Comparison of ENCODE assay signal across 8 cellular contexts in genomic region chr7:151233111-151233701, GRCh38. TPM values are rescaled to one million over a fixed set of nuclear protein-coding genes. Genes with fewer than 3 reads are reported as not detected.
DNase-seq lines count a peak whose midpoint lies in the region; ATAC-seq and TF ChIP-seq lines count a peak whose summit lies in the region.

No MANE protein-coding gene starts in this region.

- H4K20me1 ChIP-seq in OCI-LY7 (ENCODE audit: insufficient read depth, low read length) = no peaks in the 10 kb centered on the region; the same call in 1 of the 2 replicates

- H2AFZ ChIP-seq in OCI-LY7 (ENCODE audit: low read length) = no peak overlapping the region

- no peak for TF ChIP-seq CTCF in OCI-LY7 (conservative IDR thresholded peaks at IDR 0.05; ENCODE audit: low read length)
- no peak for TF ChIP-seq CTCF in fibroblast of mammary gland (conservative IDR thresholded peaks at IDR 0.05; ENCODE audit: control insufficient read depth, insufficient read depth, low read depth, low read length)
- TF ChIP-seq CTCF in omental fat pad (IDR thresholded peaks at IDR 0.05) = no peak

- H3K27ac ChIP-seq in OCI-LY7 (ENCODE audit: low read depth, low read length, poor library complexity, severe bottlenecking) (no peak overlapping the region), thymus (ENCODE audit: low read depth) (peak overlapping the region; percentile 87)

- H3K4me2 ChIP-seq in OCI-LY7 (ENCODE audit: low read length) = peak overlapping the region; percentile 77

- peak; percentile 15 for TF ChIP-seq POLR2A in GM10847 (IDR thresholded peaks at IDR 0.05; ENCODE audit: extremely low read depth, insufficient read length)

- POLR2A ChIA-PET in OCI-LY7 (lab: Charles Lee) = interaction anchor here (0.7 to 1.4 kb wide), 2 partner anchors 10 to 121 kb away, joined by 4 to 5 read pairs; no protein-coding TSS in a partner anchor

- no peaks in the 10 kb centered on the region for H3K9me3 ChIP-seq in OCI-LY7 (ENCODE audit: low read length)
- no peaks in the 10 kb centered on the region for H3K9me3 ChIP-seq in thymus (ENCODE audit: control insufficient read depth)

- DNase-seq in OCI-LY7 (ENCODE audit: low spot score) (peak; percentile 32), fibroblast of mammary gland (ENCODE audit: low read depth) (peak; percentile 87), omental fat pad (ENCODE audit: low spot score) (no peak)
- DNase-seq in activated T-cell treated with anti-CD3 and anti-CD28 coated beads, Interleukin-2, amount 50 U/mL, for 48 hours = peak; percentile 86

- H3K4me3 ChIP-seq in OCI-LY7 (ENCODE audit: low read depth, low read length, poor library complexity, severe bottlenecking) (peak overlapping the region; percentile 86), fibroblast of mammary gland (ENCODE audit: control insufficient read depth, low read depth, low read length) (peak overlapping the region; percentile 92), thymus (ENCODE audit: low read length) (peak overlapping the region; percentile 80)

- ATAC-seq in HG02678 (IDR thresholded peaks at IDR 0.05; ENCODE audit: unreplicated experiment) (peak; percentile 29), omental fat pad (ENCODE audit: low FRiP score) (peak; percentile 81), HG03457 (IDR thresholded peaks at IDR 0.05; ENCODE audit: unreplicated experiment) (no peak)

- no peaks in the 10 kb centered on the region for H3K9me2 ChIP-seq in OCI-LY7 (ENCODE audit: insufficient read depth, low read length)

- peaks cover 14% of the 10 kb centered on the region; the same call in 1 of the 2 replicates for H3K79me2 ChIP-seq in OCI-LY7 (ENCODE audit: insufficient read depth, low read depth, low read length)

- intact Hi-C loops in OCI-LY7 (cut with micrococcal nuclease; ENCODE audit: unreplicated experiment) = loop anchor here (1.0 to 10.0 kb wide), 2 partner anchors 117 to 1608 kb away; no protein-coding TSS in a partner anchor

- 1% methylated on average over 21 of the region's 21 CpGs for WGBS in thymus

- H3K4me1 ChIP-seq in OCI-LY7 (ENCODE audit: insufficient read depth, low read length, poor library complexity, severe bottlenecking) = peaks cover 19% of the 10 kb centered on the region
- peaks cover 17% of the 10 kb centered on the region for H3K4me1 ChIP-seq in thymus (ENCODE audit: control insufficient read depth, insufficient read depth, low read length)

- no peaks in the 10 kb centered on the region for H3K27me3 ChIP-seq in thymus (ENCODE audit: control insufficient read depth, insufficient read depth)

- H3K36me3 ChIP-seq in OCI-LY7 (ENCODE audit: insufficient read depth, low read length) (peaks cover 23% of the 10 kb centered on the region; the same call in 1 of the 2 replicates), thymus (ENCODE audit: control insufficient read depth, insufficient read depth) (peaks cover 27% of the 10 kb centered on the region)

- CTCF ChIA-PET in OCI-LY7 (lab: Charles Lee; ENCODE audit: unreplicated experiment) = no interaction called here

- BruUV-seq in OCI-LY7 (replicated peaks; lab: Mats Ljungman, UMichigan) = no TSS peak

RNA-seq across cellular contexts. Expression of gene CHPF2, which starts 0.9 kb away (rescaled TPM):
- 19.8 and 27.0 TPM in 2 replicates for total RNA-seq in OCI-LY7 (2014; rRNA removed; shearing (Covaris generic))
- total RNA-seq in OCI-LY7 (2022) = 29.8 and 34.2 TPM in 2 replicates
- total RNA-seq in omental fat pad = 10 to 100 TPM; 22.3 to 44.9 (median 34.0) TPM
- polyA plus RNA-seq in thymus = 35.2 TPM

RNA-seq across cellular contexts. Expression of gene ABCF2, which starts 6.2 kb away (rescaled TPM):
- 30.7 and 31.8 TPM in 2 replicates for total RNA-seq in OCI-LY7 (2014; rRNA removed; shearing (Covaris generic))
- total RNA-seq in OCI-LY7 (2022) (28.6 and 44.9 TPM in 2 replicates), omental fat pad (10 to 100 TPM; 28.5 to 93.4 (median 44.7) TPM)
- 18.9 TPM for polyA plus RNA-seq in thymus

RNA-seq across cellular contexts. Expression of gene SMARCD3, which starts 15.3 kb away (rescaled TPM):
- total RNA-seq in OCI-LY7 (2014; rRNA removed; shearing (Covaris generic)) = 1.5 and 2.5 TPM in 2 replicates
- 1.5 and 1.9 TPM in 2 replicates for total RNA-seq in OCI-LY7 (2022)
- total RNA-seq in omental fat pad = 10 to 100 TPM; 19.7 to 57.5 (median 31.2) TPM
- 9.6 TPM for polyA plus RNA-seq in thymus

RNA-seq across cellular contexts. Expression of gene H2BK1, which starts 22.9 kb away (rescaled TPM):
- 1.3 TPM in 1 of 2 replicates, not detected in the other for total RNA-seq in OCI-LY7 (2014; rRNA removed; shearing (Covaris generic))
- total RNA-seq in OCI-LY7 (2022) = not detected in 2 replicates
- not detected for total RNA-seq in omental fat pad
- 0.25 TPM for polyA plus RNA-seq in thymus

RNA-seq across cellular contexts. Expression of gene ASB10, which starts 46.2 kb away (rescaled TPM):
- not detected in 2 replicates for total RNA-seq in OCI-LY7 (2014; rRNA removed; shearing (Covaris generic))
- total RNA-seq in OCI-LY7 (2022) (not detected in 2 replicates), omental fat pad (not detected)
- 0.05 TPM for polyA plus RNA-seq in thymus

Comparison
In these comparisons a context has a peak if more than half of its experiments do, and no peak if none do; other contexts are left out.
1. RNA of gene SMARCD3, which starts 15.3 kb away (total RNA-seq): 19.7 to 57.5 TPM in omental fat pad; 1.5 to 2.5 TPM in OCI-LY7; every median in the first group is over 4 times any median in the second.
2. Peak in every context shown above with its lines, with median percentiles within 50 percentile points of each other: H3K4me3 ChIP-seq.